In genomic region chr6:49151957-49152356, GRCh38 we compare ENCODE assay signal across 30 cellular contexts.
"Had no signal": no experiment of that assay in that cellular context is flagged by ENCODE, and none has a peak within 500 bp of the region (broad histone marks: within the 10 kb centered on the region; RNA-seq: fewer than 3 reads in every experiment).

No MANE protein-coding gene starts in this region.

- H3K36me3 ChIP-seq: breast epithelium, esophagus muscularis mucosa, heart right ventricle, neutrophil, pancreas, sigmoid colon, vagina had no signal

- H3K27ac ChIP-seq: breast epithelium, esophagus muscularis mucosa, heart right ventricle, neutrophil, pancreas, psoas muscle, sigmoid colon, vagina, VCaP had no signal

- H3K4me1 ChIP-seq: breast epithelium, esophagus muscularis mucosa, heart right ventricle, pancreas, psoas muscle, sigmoid colon, vagina had no signal

- ATAC-seq: activated CD4-positive, CD25-positive, alpha-beta regulatory T cell treated with anti-CD3 and anti-CD28 coated beads, Interleukin-2, amount 50 U/mL, for 24 hours; activated naive CD8-positive, alpha-beta T cell treated with anti-CD3 and anti-CD28 coated beads, Interleukin-2, amount 50 U/mL, for 24 hours; heart right ventricle; pancreas; psoas muscle; stimulated activated memory B cell treated with anti-CD40 and anti-IgM and Interleukin-4, amounts not matched to agents 10 μg/mL and 1 μg/mL and 100 μg/mL, for 72 hours; stimulated activated naive CD8-positive, alpha-beta T cell treated with anti-CD3 and anti-CD28 coated beads, Interleukin-15, amount 100 ng/mL, for 72 hours had no signal

- H3K4me3 ChIP-seq: breast epithelium, esophagus muscularis mucosa, heart right ventricle, pancreas, psoas muscle, sigmoid colon, vagina had no signal

- H3K9me3 ChIP-seq: breast epithelium, esophagus muscularis mucosa, neutrophil, pancreas, psoas muscle, sigmoid colon, vagina had no signal

- H3K27me3 ChIP-seq: breast epithelium, esophagus muscularis mucosa, heart right ventricle, neutrophil, pancreas, sigmoid colon, vagina had no signal

- DNase-seq: activated CD4-positive, alpha-beta memory T cell treated with anti-CD3 and anti-CD28 coated beads for 36 hours; activated CD4-positive, alpha-beta T cell treated with anti-CD3 and anti-CD28 coated beads for 48 hours; activated CD8-positive, alpha-beta memory T cell treated with anti-CD3 and anti-CD28 coated beads, Interleukin-2, amount 50 U/mL, for 4 hours; activated gamma-delta T cell; activated naive CD8-positive, alpha-beta T cell treated with anti-CD3 and anti-CD28 coated beads, Interleukin-2, amount 50 U/mL, for 24 hours; activated T-cell treated with anti-CD3 and anti-CD28 coated beads, Interleukin-2, amount 50 U/mL, for 1 hour; dermis blood vessel endothelial cell; effector CD4-positive, alpha-beta T cell; foreskin melanocyte; heart right ventricle; naive B cell; nephron progenitor cell; pancreas; psoas muscle; sigmoid colon; small intestine; stimulated activated CD4-positive, alpha-beta T cell treated with anti-CD3 and anti-CD28 coated beads, Interleukin-1b, Interleukin-23, amount 100 ng/mL, for 48 hours; stimulated activated CD4-positive, alpha-beta T cell treated with anti-CD3 and anti-CD28 coated beads, Interleukin-4, amount 100 ng/mL, for 4 hours; stimulated activated CD8-positive, alpha-beta memory T cell treated with anti-CD3 and anti-CD28 coated beads, Interleukin-4, amount 100 ng/mL, for 48 hours; stimulated activated naive CD8-positive, alpha-beta T cell treated with anti-CD3 and anti-CD28 coated beads, Interleukin-15, amount 100 ng/mL, for 72 hours; substantia nigra had no signal

- FAIRE-seq: colon, pancreas, small intestine, TTC549 had no signal
